Comparison of ENCODE assay signal across 8 cellular contexts in the genomic region with DNA sequence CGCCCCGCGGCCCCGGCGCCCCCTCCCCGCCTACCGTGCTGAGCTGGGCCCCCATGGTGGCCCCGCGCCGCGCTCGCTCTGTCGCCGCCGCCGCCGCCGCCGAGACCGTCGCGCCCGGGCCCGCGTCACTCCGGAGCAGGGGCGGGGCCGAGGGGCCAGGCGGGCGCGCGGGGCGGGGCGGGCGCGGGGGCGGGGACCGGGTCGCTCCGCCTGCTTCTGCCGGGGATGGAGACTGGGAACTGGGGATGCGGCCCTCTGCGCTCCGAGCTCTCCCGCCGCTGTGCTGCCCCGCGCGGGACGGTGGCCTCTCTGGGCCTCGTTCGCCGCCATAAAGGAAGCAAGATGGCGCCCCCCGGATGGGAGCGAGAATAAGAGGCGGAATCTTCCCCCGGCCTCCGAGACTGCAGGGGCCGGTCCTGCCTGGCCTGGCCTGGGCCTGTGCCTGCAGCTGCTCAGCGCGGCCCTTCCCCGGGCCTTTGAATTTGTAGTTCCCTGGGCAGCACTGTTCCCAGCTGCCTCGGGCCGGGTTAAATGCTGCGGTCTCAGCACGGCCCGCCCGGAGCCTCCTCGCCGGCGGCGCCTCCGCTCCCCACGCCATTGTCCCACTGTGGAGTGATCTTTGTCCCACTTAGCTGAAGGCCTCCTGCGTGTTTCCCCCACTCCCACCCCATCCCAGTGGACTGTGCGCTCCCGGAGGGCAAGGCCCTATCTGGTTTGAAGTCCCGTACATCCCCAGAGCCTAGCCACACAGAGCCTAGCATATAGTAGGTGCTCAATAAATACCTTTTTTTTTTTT. TPM values are rescaled to one million over a fixed set of nuclear protein-coding genes. Genes with fewer than 3 reads are reported as not detected.
DNase-seq lines count a peak whose midpoint lies in the region; ATAC-seq and TF ChIP-seq lines count a peak whose summit lies in the region.

TSS of gene CYB5R3 (minus strand) at position 132 of the 796 bp plus-strand sequence. CDS start at position 55, 77 bp downstream.

- H3K27ac ChIP-seq in C4-2B (peak within 1 kb of the TSS; percentile 74), HL-60 (replicated peaks) (peak within 1 kb of the TSS; percentile 86)

- H3K27me3 ChIP-seq in HL-60 (ENCODE audit: insufficient read depth, poor library complexity, severe bottlenecking), result no peaks in the 10 kb centered on the region

- H3K4me3 ChIP-seq in HL-60 (replicated peaks; ENCODE audit: insufficient read depth, low read length), result peak within 1 kb of the TSS; percentile 98
- peak within 1 kb of the TSS; percentile 86 for H3K4me3 ChIP-seq in epithelial cell of proximal tubule (ENCODE audit: low read depth, low read length)

- ATAC-seq in GM19372 (IDR thresholded peaks at IDR 0.05; ENCODE audit: low read depth, unreplicated experiment), result peak; percentile 77

- DNase-seq in HL-60 (ENCODE audit: low read depth in 1 of 2, low spot score in 1 of 2), result peak; percentile 79 to 84
- DNase-seq in OCI-M1 (lab: John Stamatoyannopoulos, UW), result peak; percentile 82
- DNase-seq in activated T-cell treated with anti-CD3 and anti-CD28 coated beads for 48 hours (ENCODE audit: low read depth), result peak; percentile 86
- no peak for DNase-seq in epithelial cell of proximal tubule (ENCODE audit: low read depth)
- DNase-seq in mucosa of gallbladder (ENCODE audit: low spot score), result peak; percentile 77
- DNase-seq in stimulated activated CD8-positive, alpha-beta memory T cell treated with anti-CD3 and anti-CD28 coated beads, Interleukin-4, amount 100 ng/mL, for 24 hours (ENCODE audit: low read depth), result peak; percentile 71

- no peak for TF ChIP-seq CTCF in C4-2B (conservative IDR thresholded peaks at IDR 0.05)
- no peak for TF ChIP-seq CTCF in HL-60 (IDR thresholded peaks at IDR 0.05; ENCODE audit: insufficient read depth, low read length)
- TF ChIP-seq CTCF in epithelial cell of proximal tubule (conservative IDR thresholded peaks at IDR 0.05; ENCODE audit: low read depth, low read length), result no peak

RNA-seq across cellular contexts. Expression of gene CYB5R3, which starts in this region (rescaled TPM):
- total RNA-seq in epithelial cell of proximal tubule, result 122 and 136 TPM in 2 replicates
- total RNA-seq in mucosa of gallbladder, result 240 TPM
